Comparison of ENCODE assay signal across 23 cellular contexts in the genomic region with DNA sequence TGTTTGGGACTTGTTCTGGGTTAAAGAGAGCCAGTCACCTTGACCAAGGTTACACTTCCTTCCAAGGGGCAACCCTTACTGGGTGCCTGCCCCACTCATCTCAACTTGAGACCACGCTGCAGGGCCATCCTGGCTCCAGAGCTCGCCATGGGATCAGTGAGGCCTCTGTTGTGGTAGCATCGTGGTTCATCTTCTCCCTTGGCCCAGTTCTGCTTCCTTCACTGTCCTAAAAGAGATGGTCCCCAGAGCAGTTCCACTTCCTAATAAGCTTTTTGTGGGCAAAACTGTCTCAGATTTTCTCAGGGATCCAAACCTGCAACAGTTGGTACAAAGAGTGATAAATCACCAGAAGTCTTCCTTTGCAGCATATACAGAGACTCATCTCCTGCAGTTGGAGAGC.
"Had no signal": no experiment of that assay in that cellular context is flagged by ENCODE, and none has a peak within 500 bp of the region (broad histone marks: within the 10 kb centered on the region; RNA-seq: fewer than 3 reads in every experiment).

No MANE protein-coding gene starts in this region.

- H3K27me3 ChIP-seq: esophagus muscularis mucosa, gastrocnemius medialis, spleen, testis, tibial nerve had no signal

- DNase-seq: effector memory CD8-positive, alpha-beta T cell; gastrocnemius medialis; glutamatergic neuron; kidney; left cardiac atrium; left ventricle myocardium inferior; lower lobe of right lung; mesenchymal stem cell; midbrain; psoas muscle; spleen; stimulated activated CD4-positive, alpha-beta T cell treated with anti-CD3 and anti-CD28 coated beads, Interleukin-15, amount 100 ng/mL, for 24 hours; stimulated activated CD4-positive, alpha-beta T cell treated with anti-CD3 and anti-CD28 coated beads, Interleukin-1b, Interleukin-23, amount 100 ng/mL, for 48 hours; stimulated activated CD4-positive, alpha-beta T cell treated with anti-CD3 and anti-CD28 coated beads, Interleukin-4, amount 100 ng/mL, for 24 hours; stimulated activated naive B cell treated with anti-CD40 and anti-IgM and Interleukin-4, amounts not matched to agents 10 μg/mL and 1 μg/mL and 100 μg/mL, for 72 hours; stimulated activated naive CD8-positive, alpha-beta T cell treated with anti-CD3 and anti-CD28 coated beads, Interleukin-15, amount 100 ng/mL, for 72 hours; testis had no signal

- H3K27ac ChIP-seq: epithelial cell of prostate, esophagus muscularis mucosa, gastrocnemius medialis, left ventricle myocardium inferior, lower lobe of right lung, parathyroid adenoma, psoas muscle, spleen, testis, tibial nerve had no signal

- H3K36me3 ChIP-seq: esophagus muscularis mucosa, gastrocnemius medialis, left ventricle myocardium inferior, lower lobe of right lung, spleen, tibial nerve had no signal

- H3K27ac Mint-ChIP-seq: effector memory CD8-positive, alpha-beta T cell; natural killer cell treated with Interleukin-12 subunit alpha and Interleukin-12 subunit beta and Interleukin-15 and Interleukin-18, amount 100 ng/mL, for 72 hours; stimulated activated naive B cell treated with anti-CD40 and anti-IgM and Interleukin-4, amounts not matched to agents 10 μg/mL and 1 μg/mL and 100 μg/mL, for 72 hours; stimulated activated naive CD8-positive, alpha-beta T cell treated with anti-CD3 and anti-CD28 coated beads, Interleukin-15, amount 100 ng/mL, for 72 hours had no signal

- H3K4me3 ChIP-seq: esophagus muscularis mucosa, gastrocnemius medialis, left ventricle myocardium inferior, lower lobe of right lung, psoas muscle, spleen, testis, tibial nerve had no signal

- H3K9me3 ChIP-seq: esophagus muscularis mucosa, gastrocnemius medialis, lower lobe of right lung, psoas muscle, spleen, testis, tibial nerve had no signal

- H3K36me3 Mint-ChIP-seq: stimulated activated naive B cell treated with anti-CD40 and anti-IgM and Interleukin-4, amounts not matched to agents 10 μg/mL and 1 μg/mL and 100 μg/mL, for 72 hours had no signal

- H3K4me3 Mint-ChIP-seq: natural killer cell treated with Interleukin-12 subunit alpha and Interleukin-12 subunit beta and Interleukin-15 and Interleukin-18, amount 100 ng/mL, for 72 hours; stimulated activated naive B cell treated with anti-CD40 and anti-IgM and Interleukin-4, amounts not matched to agents 10 μg/mL and 1 μg/mL and 100 μg/mL, for 72 hours; stimulated activated naive CD8-positive, alpha-beta T cell treated with anti-CD3 and anti-CD28 coated beads, Interleukin-15, amount 100 ng/mL, for 72 hours had no signal

- H3K9me3 Mint-ChIP-seq: effector memory CD8-positive, alpha-beta T cell; natural killer cell treated with Interleukin-12 subunit alpha and Interleukin-12 subunit beta and Interleukin-15 and Interleukin-18, amount 100 ng/mL, for 72 hours had no signal

- ATAC-seq: effector memory CD8-positive, alpha-beta T cell; gastrocnemius medialis; left cardiac atrium; natural killer cell treated with Interleukin-12 subunit alpha and Interleukin-12 subunit beta and Interleukin-15 and Interleukin-18, amount 100 ng/mL, for 72 hours; psoas muscle; sciatic nerve; stimulated activated naive B cell treated with anti-CD40 and anti-IgM and Interleukin-4, amounts not matched to agents 10 μg/mL and 1 μg/mL and 100 μg/mL, for 72 hours; stimulated activated naive CD8-positive, alpha-beta T cell treated with anti-CD3 and anti-CD28 coated beads, Interleukin-15, amount 100 ng/mL, for 72 hours had no signal

- FAIRE-seq: kidney had no signal

- H3K4me1 ChIP-seq: left ventricle myocardium inferior, parathyroid adenoma, testis had no signal
